ENCODE assay signal across 14 cellular contexts in the genomic region with DNA sequence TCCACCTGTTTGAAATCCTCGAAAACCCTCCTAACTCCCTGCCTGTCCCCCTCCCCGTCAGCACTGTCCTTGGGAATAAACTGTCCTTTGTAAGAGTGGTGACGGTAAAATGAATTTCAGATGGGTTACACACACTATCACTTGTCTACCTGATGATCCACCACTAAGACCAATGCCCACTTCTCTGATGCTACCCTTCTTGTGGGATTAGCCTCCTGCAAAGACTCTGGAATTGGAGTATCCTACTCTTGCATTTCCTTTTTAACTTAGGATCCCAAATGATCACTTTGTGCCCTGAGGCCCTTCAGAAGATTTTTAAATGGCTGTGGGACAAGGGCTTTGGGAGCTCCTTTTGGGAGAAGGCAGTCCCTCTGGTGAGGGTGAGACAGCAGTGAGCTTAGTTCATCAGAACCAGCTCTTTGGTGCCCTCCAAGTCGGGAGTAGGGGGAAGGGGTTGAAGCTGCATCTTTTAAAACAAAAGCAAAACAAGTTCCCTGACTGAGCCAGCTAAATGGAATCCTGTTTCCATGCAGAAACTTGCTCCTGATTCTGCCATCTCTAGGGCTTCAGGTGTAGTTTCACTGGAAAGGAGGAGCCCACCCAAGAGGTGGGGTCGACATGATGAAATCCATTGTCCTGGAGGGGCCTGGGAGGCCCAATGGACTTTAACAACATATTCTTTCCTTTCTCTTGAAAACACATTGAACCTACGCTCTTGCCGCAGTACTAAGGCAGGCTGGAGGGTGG.
DNase-seq lines count a peak whose midpoint lies in the region; TF ChIP-seq lines count a peak whose summit lies in the region.
"Had no signal": no experiment of that assay in that cellular context is flagged by ENCODE, and none has a peak within 500 bp of the region (broad histone marks: within the 10 kb centered on the region; RNA-seq: fewer than 3 reads in every experiment).

No MANE protein-coding gene starts in this region.

- H2AFZ ChIP-seq in PC-9, result no peak overlapping the region

- peaks cover 13 to 65% of the 10 kb centered on the region in 2 donors for H3K36me3 Mint-ChIP-seq in CD4-positive, alpha-beta memory T cell
- peaks cover 30% of the 10 kb centered on the region for H3K36me3 Mint-ChIP-seq in osteocyte (ENCODE audit: unreplicated experiment)

- H3K9me2 ChIP-seq in PC-9 (ENCODE audit: insufficient read depth), result no peaks in the 10 kb centered on the region

- no peak overlapping the region for H3K4me3 ChIP-seq in CD4-positive, alpha-beta memory T cell (ENCODE audit: low read length in 2 of 2)
- H3K4me3 ChIP-seq in PC-9 (no peak overlapping the region), coronary artery (no peak overlapping the region)
- H3K4me3 ChIP-seq: SJSA1 had no signal

- H3K4me1 ChIP-seq in CD4-positive, alpha-beta memory T cell (ENCODE audit: insufficient read depth, low read length), result no peaks in the 10 kb centered on the region
- no peaks in the 10 kb centered on the region for H3K4me1 ChIP-seq in PC-9 (replicated peaks; ENCODE audit: insufficient read depth)
- H3K4me1 ChIP-seq: SJSA1 had no signal

- H3K36me3 ChIP-seq in CD4-positive, alpha-beta memory T cell (ENCODE audit: insufficient read depth, low read length), result peaks cover 35% of the 10 kb centered on the region
- peaks cover 6% of the 10 kb centered on the region; the same call in 1 of the 2 replicates for H3K36me3 ChIP-seq in PC-9 (ENCODE audit: low read depth)

- peaks cover 30% of the 10 kb centered on the region for H3F3A ChIP-seq in PC-9 (ENCODE audit: insufficient read depth, low read depth)

- in situ Hi-C loops in ACHN (cut with HindIII; ENCODE audit: low pct_ligation_motif_present, low pct_unique_long_range_greater_than_20kb, low sequenced_read_pairs), result no loop called here

- H3K27me3 ChIP-seq in CD4-positive, alpha-beta memory T cell (ENCODE audit: insufficient read depth, low read length), result no peaks in the 10 kb centered on the region
- H3K27me3 ChIP-seq in PC-9 (ENCODE audit: insufficient read depth, low read depth), result no peaks in the 10 kb centered on the region
- H3K27me3 ChIP-seq: SJSA1 had no signal

- no peak overlapping the region for H3K4me3 Mint-ChIP-seq in CD4-positive, alpha-beta memory T cell
- H3K4me3 Mint-ChIP-seq in osteocyte (ENCODE audit: unreplicated experiment), result no peak overlapping the region

- no peaks in the 10 kb centered on the region for H3K27me3 Mint-ChIP-seq in CD4-positive, alpha-beta memory T cell
- no peaks in the 10 kb centered on the region for H3K27me3 Mint-ChIP-seq in osteocyte (ENCODE audit: unreplicated experiment)

- no peak overlapping the region for H3K4me2 ChIP-seq in PC-9
- H3K4me2 ChIP-seq: KMS-11 had no signal

- POLR2A ChIA-PET in CD4-positive, alpha-beta memory T cell (lab: Charles Lee; ENCODE audit: partially characterized antibody), result interaction anchor here (0.9 kb wide), 1 partner anchor 86 kb away, joined by 3 read pairs; no protein-coding TSS in a partner anchor
- POLR2A ChIA-PET in PC-9 (lab: Charles Lee; ENCODE audit: unreplicated experiment), result interaction anchor here (0.7 kb wide), 2 partner anchors 164 to 289 kb away, joined by 3 to 6 read pairs; no protein-coding TSS in a partner anchor

- TF ChIP-seq CTCF in PC-9 (conservative IDR thresholded peaks at IDR 0.05) (no peak), coronary artery (IDR thresholded peaks at IDR 0.05) (no peak), osteocyte (IDR thresholded peaks at IDR 0.05) (no peak)

- H3K9me3 Mint-ChIP-seq in CD4-positive, alpha-beta memory T cell, result no peaks in the 10 kb centered on the region
- no peaks in the 10 kb centered on the region for H3K9me3 Mint-ChIP-seq in osteocyte (ENCODE audit: unreplicated experiment)

- peaks cover 7 to 28% (median 13%) of the 10 kb centered on the region in 4 donors for H3K4me1 Mint-ChIP-seq in CD4-positive, alpha-beta memory T cell
- H3K4me1 Mint-ChIP-seq in osteocyte (ENCODE audit: unreplicated experiment), result peaks cover 24% of the 10 kb centered on the region

- H3K27ac ChIP-seq in CD4-positive, alpha-beta memory T cell (ENCODE audit: low read depth, low read length), result no peak overlapping the region
- H3K27ac ChIP-seq in PC-9 (peak overlapping the region; percentile 7; the same call in 1 of the 2 replicates), coronary artery (no peak overlapping the region)
- H3K27ac ChIP-seq: KMS-11, SJSA1 had no signal

- CTCF ChIA-PET in CD4-positive, alpha-beta memory T cell (lab: Charles Lee; ENCODE audit: partially characterized antibody), result no interaction called here
- CTCF ChIA-PET in PC-9 (lab: Charles Lee), result interaction anchor here (0.5 kb wide), 2 partner anchors 87 to 749 kb away, joined by 3 to 5 read pairs; a partner anchor contains a TSS

- H3K79me2 ChIP-seq in PC-9 (ENCODE audit: low read depth), result no peaks in the 10 kb centered on the region

- intact Hi-C loops in CD4-positive, alpha-beta memory T cell (cut with micrococcal nuclease), result loop anchor here (5.0 kb wide), 1 partner anchor 43 kb away; no protein-coding TSS in a partner anchor
- intact Hi-C loops in PC-9 (cut with micrococcal nuclease; ENCODE audit: unreplicated experiment), result no loop called here

- no peak for DNase-seq in CD4-positive, alpha-beta memory T cell
- DNase-seq in PC-9, result no peak
- peak; percentile 14 for DNase-seq in coronary artery (ENCODE audit: low spot score)
- DNase-seq in osteocyte (ENCODE audit: extremely low spot score, unreplicated experiment), result no peak
- DNase-seq in stimulated activated CD4-positive, alpha-beta T cell treated with anti-CD3 and anti-CD28 coated beads, Interleukin-15, amount 100 ng/mL, for 24 hours, result no peak
- DNase-seq in NCI-H1436 treated with DMSO at 0.1 percent for 48 hours (lab: John Stamatoyannopoulos, UW), result no peak
- DNase-seq in ACHN, result no peak
- DNase-seq in NCI-H510A (lab: John Stamatoyannopoulos, UW), result no peak
- DNase-seq: GDM1; NCI-H1694; stimulated activated CD4-positive, alpha-beta T cell treated with anti-CD3 and anti-CD28 coated beads, Interleukin-4, amount 100 ng/mL, for 1 hour; stimulated activated naive CD4-positive, alpha-beta T cell treated with Interleukin-2 at 50 U/mL for 16 hours had no signal

- H4K20me1 ChIP-seq in PC-9 (ENCODE audit: insufficient read depth), result peaks cover 20% of the 10 kb centered on the region

- H3K9me3 ChIP-seq in CD4-positive, alpha-beta memory T cell (ENCODE audit: control insufficient read depth in 1 of 2, low read length in 2 of 2), result no peaks in the 10 kb centered on the region
- no peaks in the 10 kb centered on the region for H3K9me3 ChIP-seq in PC-9 (ENCODE audit: insufficient read depth, low read depth)
- H3K9me3 ChIP-seq: SJSA1 had no signal

- BruUV-seq in PC-9 (replicated peaks; lab: Mats Ljungman, UMichigan), result no TSS peak

- peak overlapping the region in 5 of 7 donors; percentile 0 to 85 (median 57) for H3K27ac Mint-ChIP-seq in CD4-positive, alpha-beta memory T cell
- peak overlapping the region; percentile 32 for H3K27ac Mint-ChIP-seq in osteocyte (ENCODE audit: unreplicated experiment)
